In the genomic region with DNA sequence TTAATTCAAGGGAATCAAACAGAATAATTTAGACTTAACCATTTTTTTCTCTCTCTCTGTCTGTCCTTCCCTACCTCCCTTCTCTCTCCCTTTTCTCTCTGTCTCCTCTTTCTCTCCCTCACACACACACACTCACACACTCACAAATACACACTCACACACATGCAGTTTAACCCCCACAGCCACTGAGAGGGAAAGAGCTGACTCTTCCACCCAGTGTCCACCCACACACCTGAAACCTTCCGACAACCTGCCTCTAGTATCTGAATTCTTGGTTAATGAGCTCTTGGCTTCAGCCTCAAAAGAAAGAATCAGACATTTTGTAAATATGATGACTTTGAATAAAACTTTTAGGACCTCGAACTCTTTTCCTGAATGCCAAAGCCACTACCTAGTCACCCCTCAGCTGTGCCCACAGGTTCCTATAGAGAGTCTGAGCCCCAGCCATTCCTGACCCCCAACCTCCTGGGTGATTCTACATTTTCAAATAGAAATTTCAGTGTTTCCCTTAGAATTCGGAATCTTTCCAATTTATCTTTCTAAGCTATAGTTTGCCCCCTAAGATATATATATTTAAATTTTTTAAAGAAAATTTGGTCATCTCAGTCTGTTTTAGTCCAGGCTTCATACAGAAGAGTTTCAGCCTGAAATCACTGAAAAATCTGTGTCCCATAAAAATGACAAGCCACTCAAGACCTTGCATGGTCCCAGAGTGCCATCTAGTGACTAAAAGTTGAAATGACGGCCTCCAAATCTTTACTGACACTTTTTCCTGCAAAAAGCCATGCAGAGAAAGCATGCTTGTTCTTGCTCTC, we compare ENCODE assay signal across 9 cellular contexts.
DNase-seq lines count a peak whose midpoint lies in the region; ATAC-seq and TF ChIP-seq lines count a peak whose summit lies in the region.
"Had no signal": no experiment of that assay in that cellular context is flagged by ENCODE, and none has a peak within 500 bp of the region (broad histone marks: within the 10 kb centered on the region; RNA-seq: fewer than 3 reads in every experiment).

No MANE protein-coding gene starts in this region.

- intact Hi-C loops in Panc1 (cut with micrococcal nuclease; ENCODE audit: unreplicated experiment), result loop anchor here (1.0 to 10.0 kb wide), 5 partner anchors 200 to 726 kb away; no protein-coding TSS in a partner anchor

- in situ Hi-C loops in Panc1 (cut with HindIII; ENCODE audit: low pct_unique_long_range_greater_than_20kb, low sequenced_read_pairs), result no loop called here

- H3K4me3 Mint-ChIP-seq in endothelial cell (ENCODE audit: unreplicated experiment) (no peak overlapping the region), neural progenitor cell (no peak overlapping the region)
- H3K4me3 Mint-ChIP-seq: central memory CD8-positive, alpha-beta T cell had no signal

- H3F3A ChIP-seq in neural progenitor cell (ENCODE audit: low read depth), result no peaks in the 10 kb centered on the region

- H3K9me3 ChIP-seq in Panc1 (ENCODE audit: control insufficient read depth, insufficient read depth, low read depth, low read length), result no peaks in the 10 kb centered on the region
- H3K9me3 ChIP-seq in neural progenitor cell (ENCODE audit: low read depth), result no peaks in the 10 kb centered on the region

- H3K4me3 ChIP-seq in Panc1 (ENCODE audit: low read depth in 2 of 2, low read length in 2 of 2) (no peak overlapping the region), neural progenitor cell (no peak overlapping the region)

- ATAC-seq in HG03159 (IDR thresholded peaks at IDR 0.05; ENCODE audit: unreplicated experiment) (peak; percentile 51), Panc1 (peak; percentile 65; the same call in 1 of the 2 replicates), GM19324 (IDR thresholded peaks at IDR 0.05; ENCODE audit: low FRiP score, unreplicated experiment) (no peak), GM21723 (IDR thresholded peaks at IDR 0.05; ENCODE audit: unreplicated experiment) (no peak)

- DNase-seq in activated T-cell treated with anti-CD3 and anti-CD28 coated beads for 1 hour (ENCODE audit: low read depth), result peak; percentile 8
- no peak for DNase-seq in activated T-cell treated with anti-CD3 and anti-CD28 coated beads, Interleukin-2, amount 50 U/mL, for 48 hours
- peak; percentile 45 for DNase-seq in Panc1 (ENCODE audit: low read depth, low spot score)
- peak; percentile 46 for DNase-seq in endothelial cell (ENCODE audit: low spot score)
- peak; percentile 65 for DNase-seq in neural progenitor cell (ENCODE audit: low spot score)

- BruUV-seq in Panc1 (replicated peaks; lab: Mats Ljungman, UMichigan), result no TSS peak

- H3K4me1 Mint-ChIP-seq in endothelial cell (ENCODE audit: unreplicated experiment), result peaks cover 3% of the 10 kb centered on the region
- peaks cover 13% of the 10 kb centered on the region for H3K4me1 Mint-ChIP-seq in neural progenitor cell
- H3K4me1 Mint-ChIP-seq: central memory CD8-positive, alpha-beta T cell had no signal

- TF ChIP-seq CTCF in Panc1 (IDR thresholded peaks at IDR 0.05) (peak; percentile 91), endothelial cell (IDR thresholded peaks at IDR 0.05; ENCODE audit: unreplicated experiment) (peak; percentile 62), neural progenitor cell (IDR thresholded peaks at IDR 0.05) (peak; percentile 81)

- no peak overlapping the region for H3K27ac ChIP-seq in Panc1 (ENCODE audit: low read length)
- no peak overlapping the region for H3K27ac ChIP-seq in neural progenitor cell

- POLR2A ChIA-PET in Panc1 (lab: Charles Lee), result no interaction called here

- peak overlapping the region; percentile 57 for H2AFZ ChIP-seq in neural progenitor cell (replicated peaks)

- H3K4me2 ChIP-seq in neural progenitor cell, result no peak overlapping the region

- no peaks in the 10 kb centered on the region for H4K20me1 ChIP-seq in neural progenitor cell (ENCODE audit: low read depth)

- no peaks in the 10 kb centered on the region for H3K79me2 ChIP-seq in neural progenitor cell (ENCODE audit: low read depth)

- H3K27ac Mint-ChIP-seq in endothelial cell (ENCODE audit: unreplicated experiment) (no peak overlapping the region), neural progenitor cell (no peak overlapping the region)

- CTCF ChIA-PET in Panc1 (lab: Charles Lee), result interaction anchor here (0.6 kb wide), 1 partner anchor 17 kb away, joined by 3 read pairs; no protein-coding TSS in a partner anchor

- no peak overlapping the region for H3K9ac ChIP-seq in neural progenitor cell

- H3K27me3 Mint-ChIP-seq in endothelial cell (ENCODE audit: unreplicated experiment) (peaks cover 1% of the 10 kb centered on the region), neural progenitor cell (ENCODE audit: insufficient read depth, low read depth) (peaks cover 2% of the 10 kb centered on the region)

- H3K36me3 Mint-ChIP-seq in endothelial cell (ENCODE audit: low read depth, unreplicated experiment), result no peaks in the 10 kb centered on the region
- no peaks in the 10 kb centered on the region for H3K36me3 Mint-ChIP-seq in neural progenitor cell

- H3K27me3 ChIP-seq in Panc1 (ENCODE audit: control insufficient read depth, insufficient read depth, low read length), result 0 out of 2 replicates have a peak, but pooled peaks cover 2% of the 10 kb centered on the region
- H3K27me3 ChIP-seq in neural progenitor cell, result no peaks in the 10 kb centered on the region

- H3K9me3 Mint-ChIP-seq in endothelial cell (ENCODE audit: unreplicated experiment) (no peaks in the 10 kb centered on the region), neural progenitor cell (no peaks in the 10 kb centered on the region)
- H3K9me3 Mint-ChIP-seq: central memory CD8-positive, alpha-beta T cell had no signal

- no peaks in the 10 kb centered on the region for H3K4me1 ChIP-seq in Panc1 (ENCODE audit: control insufficient read depth, insufficient read depth, low read length)
- peaks cover 9% of the 10 kb centered on the region for H3K4me1 ChIP-seq in neural progenitor cell

- H3K36me3 ChIP-seq in Panc1 (ENCODE audit: control insufficient read depth, insufficient read depth, low read length), result no peaks in the 10 kb centered on the region
- no peaks in the 10 kb centered on the region for H3K36me3 ChIP-seq in neural progenitor cell

Comparison
In these comparisons a context has a peak if more than half of its experiments do, and no peak if none do; other contexts are left out.
1. DNase-seq: peak in activated T-cell treated with anti-CD3 and anti-CD28 coated beads for 1 hour (single experiment), Panc1 (single experiment), endothelial cell (single experiment) and neural progenitor cell (single experiment); none in activated T-cell treated with anti-CD3 and anti-CD28 coated beads, Interleukin-2, amount 50 U/mL, for 48 hours (0 of 2).
2. ATAC-seq: peak in HG03159 (single experiment) and Panc1 (single experiment); none in GM19324 (single experiment) and GM21723 (single experiment).
3. Peak in every context shown above with its lines, with median percentiles within 50 percentile points of each other: CTCF ChIP-seq.